ENCODE assay signal across 1 cellular context in genomic region chr21:34669880-34670219, GRCh38.
TF ChIP-seq lines count a peak whose summit lies in the region.

No MANE protein-coding gene starts in this region.

TF ChIP-seq in GM23338, 12 proteins besides CTCF, POLR2A, EP300 and RAD21:
- TF ChIP-seq POLR2AphosphoS5 (IDR thresholded peaks at IDR 0.05; ENCODE audit: low read depth): 0 out of 2 replicates have a peak, but pooled peaks have one; percentile 10
TF ChIP-seq in GM23338: peak in this region for 1; not testable (repeated sequence) for 11.
